ENCODE assay signal across 8 cellular contexts in the genomic region with DNA sequence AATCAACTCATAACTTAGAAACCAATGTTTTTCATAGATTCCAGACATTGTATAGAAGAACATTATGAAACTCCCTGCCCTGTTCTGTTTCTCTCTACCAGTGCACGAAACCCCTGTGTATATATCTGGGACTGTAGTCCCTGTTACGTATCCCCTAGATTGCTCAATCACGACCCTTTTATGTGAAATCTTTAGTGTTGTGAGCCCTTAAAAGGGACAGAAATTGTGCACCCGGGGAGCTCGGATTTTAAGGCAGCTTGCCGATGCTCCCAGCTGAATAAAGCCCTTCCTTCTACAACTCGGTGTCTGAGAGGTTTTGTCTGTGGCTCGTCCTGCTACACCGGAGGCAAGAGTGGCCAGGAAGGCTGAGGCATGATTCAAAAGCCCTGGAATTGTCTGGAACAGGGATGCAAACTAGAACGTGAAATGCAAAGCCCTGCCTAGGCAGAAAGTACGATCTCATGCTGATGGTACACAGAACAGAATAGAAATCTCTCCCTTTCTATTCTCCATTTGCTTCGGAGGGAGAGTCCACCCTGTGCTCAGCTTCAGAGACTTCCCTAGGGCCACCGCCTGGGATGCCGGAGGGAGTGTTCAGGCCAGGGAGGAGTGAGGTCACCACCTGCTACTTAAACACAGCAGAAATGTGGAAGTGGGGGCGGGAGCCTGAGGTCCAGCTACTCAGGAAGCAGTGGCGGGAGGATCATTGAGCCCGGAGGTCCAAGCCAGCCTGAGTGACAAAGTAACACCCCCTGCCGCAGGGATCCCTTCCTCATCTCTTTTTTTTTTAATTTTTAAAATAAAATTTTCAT. TPM values are rescaled to one million over a fixed set of nuclear protein-coding genes. Genes with fewer than 3 reads are reported as not detected.
DNase-seq lines count a peak whose midpoint lies in the region; ATAC-seq and FAIRE-seq lines count a peak whose summit lies in the region.

No MANE protein-coding gene starts in this region.

- ATAC-seq in GM19452 (IDR thresholded peaks at IDR 0.05; ENCODE audit: unreplicated experiment): no peak

- H3K4me3 ChIP-seq in adipocyte (ENCODE audit: low read length) (peak overlapping the region; percentile 91), iPS-20b (ENCODE audit: low read length) (peak overlapping the region; percentile 94), small intestine (ENCODE audit: low read depth in 1 of 2, low read length in 2 of 2) (peak overlapping the region in 1 of 2 donors; percentile 63)

- H3K4me1 ChIP-seq in adipocyte (ENCODE audit: control insufficient read depth, insufficient read depth, low read length) (peaks cover 5% of the 10 kb centered on the region), iPS-20b (ENCODE audit: insufficient read depth, low read length) (no peaks in the 10 kb centered on the region; the same call in 1 of the 2 replicates), small intestine (ENCODE audit: control insufficient read depth in 2 of 2, insufficient read depth in 1 of 2, low read depth in 1 of 2, low read length in 1 of 2) (peaks cover 0 to 5% of the 10 kb centered on the region in 2 donors)

- peaks cover 0 to 5% (median 2%) of the 10 kb centered on the region in 3 donors for H3K9me3 Mint-ChIP-seq in IgD-negative memory B cell

- H3K9me3 ChIP-seq in adipocyte (ENCODE audit: control insufficient read depth, low read length) (no peaks in the 10 kb centered on the region), iPS-20b (ENCODE audit: insufficient read depth, low read depth, low read length) (no peaks in the 10 kb centered on the region), small intestine (ENCODE audit: control insufficient read depth, low read depth) (no peaks in the 10 kb centered on the region)

- DNase-seq in C1 segment of cervical spinal cord (lab: John Stamatoyannopoulos, UW) (peak in 8 of 14 donors; percentile 2 to 68 (median 10)), adipocyte (ENCODE audit: low read depth) (peak; percentile 21), small intestine (no peak), NCI-H1436 (lab: John Stamatoyannopoulos, UW) (no peak), NCI-H1436 treated with DMSO at 0.1 percent for 48 hours (lab: John Stamatoyannopoulos, UW) (no peak)

- peak overlapping the region in 2 of 3 donors; percentile 79 to 84 for H3K27ac Mint-ChIP-seq in IgD-negative memory B cell

- H3K4me1 Mint-ChIP-seq in IgD-negative memory B cell: peaks cover 13 to 17% (median 15%) of the 10 kb centered on the region in 3 donors

- H3K27me3 Mint-ChIP-seq in IgD-negative memory B cell: no peaks in the 10 kb centered on the region

- 57 to 80% (median 77%) methylated on average over 17 to 18 of the region's 18 CpGs for WGBS in small intestine, 3 donors

- H3K27ac ChIP-seq in iPS-20b (ENCODE audit: low read length): no peak overlapping the region
- peak overlapping the region; percentile 44 to 93 for H3K27ac ChIP-seq in small intestine (ENCODE audit: low read depth in 1 of 2, low read length in 1 of 2)

- H3K36me3 ChIP-seq in adipocyte (ENCODE audit: control insufficient read depth, insufficient read depth, low read length, severe bottlenecking): peaks cover 8% of the 10 kb centered on the region
- peaks cover 15% of the 10 kb centered on the region for H3K36me3 ChIP-seq in iPS-20b (ENCODE audit: insufficient read depth, low read depth, low read length)
- peaks cover 0 to 2% of the 10 kb centered on the region in 2 donors for H3K36me3 ChIP-seq in small intestine (ENCODE audit: control insufficient read depth in 2 of 2, insufficient read depth in 2 of 2, low read length in 2 of 2)

- H3K36me3 Mint-ChIP-seq in IgD-negative memory B cell: peaks cover 11% of the 10 kb centered on the region

- H3K27me3 ChIP-seq in adipocyte (replicated peaks; ENCODE audit: control insufficient read depth, insufficient read depth, low read length) (no peaks in the 10 kb centered on the region), iPS-20b (ENCODE audit: insufficient read depth, low read length) (no peaks in the 10 kb centered on the region), small intestine (ENCODE audit: control insufficient read depth in 2 of 2, insufficient read depth in 2 of 2, low read length in 2 of 2) (no peaks in the 10 kb centered on the region)

- no peak for FAIRE-seq in small intestine (lab: Jason Lieb, UNC)

- H3K9ac ChIP-seq in adipocyte (ENCODE audit: low read length): peak overlapping the region; percentile 73
- H3K9ac ChIP-seq in iPS-20b (ENCODE audit: low read depth, low read length): no peak overlapping the region

- H3K4me3 Mint-ChIP-seq in IgD-negative memory B cell: peak overlapping the region; percentile 91 to 98 (median 96)

RNA-seq across cellular contexts. Expression of a gene that starts 0.8 kb away (rescaled TPM):
- polyA plus RNA-seq in IgD-negative memory B cell: 2.1 TPM
- 1 to 10 TPM; 1.9 to 3.0 (median 2.0) TPM for polyA plus RNA-seq in small intestine

RNA-seq across cellular contexts. Expression of a gene that starts 26.6 kb away (rescaled TPM):
- polyA plus RNA-seq in IgD-negative memory B cell: 4.7 TPM
- 1 to 10 TPM; 3.4 to 4.8 (median 3.8) TPM for polyA plus RNA-seq in small intestine

RNA-seq across cellular contexts. Expression of a gene that starts 38.7 kb away (rescaled TPM):
- 9.2 TPM for polyA plus RNA-seq in IgD-negative memory B cell
- polyA plus RNA-seq in small intestine: 1 to 10 TPM; 2.0 to 3.8 (median 2.4) TPM

Comparison
In these comparisons a context has a peak if more than half of its experiments do, and no peak if none do; other contexts are left out.
1. DNase-seq: peak in C1 segment of cervical spinal cord (8 of 14) and adipocyte (single experiment); none in small intestine (single experiment), NCI-H1436 (single experiment) and NCI-H1436 treated with DMSO at 0.1 percent for 48 hours (single experiment).